10 cellular contexts compared by ENCODE assay signal in the genomic region with DNA sequence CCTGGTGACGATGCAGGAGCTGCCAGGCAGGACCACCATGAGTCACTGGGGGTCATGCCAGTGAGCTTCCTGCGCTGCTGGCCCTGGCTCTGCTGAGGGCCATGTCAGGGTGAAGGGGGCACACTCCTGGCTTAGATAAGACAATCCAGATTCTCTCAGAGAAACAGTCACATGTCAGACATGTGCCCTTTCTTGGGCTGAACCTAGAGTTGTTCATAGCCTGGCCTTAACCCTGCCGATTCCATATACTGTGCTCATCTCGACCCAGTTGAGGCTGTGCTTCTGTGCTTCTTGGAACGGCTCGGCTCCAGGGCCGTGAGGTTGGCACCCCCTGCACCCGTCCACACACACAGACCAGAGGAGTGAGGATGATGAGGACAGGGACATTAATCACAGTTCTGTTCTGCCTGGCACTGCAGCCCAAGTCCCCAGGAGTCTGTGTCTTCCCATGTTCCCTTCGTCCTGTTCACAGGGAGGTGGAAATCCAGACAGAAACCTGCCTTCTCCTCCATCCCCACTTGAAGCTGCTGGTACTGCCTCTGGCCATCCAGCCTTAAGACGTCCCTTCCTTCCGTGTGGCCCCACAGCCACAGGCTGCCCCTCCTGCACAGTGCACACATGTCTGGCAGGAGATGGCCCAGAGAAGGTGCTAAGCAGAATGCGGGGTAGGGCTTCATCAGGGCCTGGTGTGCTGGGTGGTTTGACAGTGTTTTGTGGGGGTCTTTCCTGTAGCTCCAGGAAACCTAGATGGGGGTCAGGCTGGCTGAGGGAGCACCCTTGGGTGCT. TPM values are rescaled to one million over a fixed set of nuclear protein-coding genes. Genes with fewer than 3 reads are reported as not detected.
DNase-seq lines count a peak whose midpoint lies in the region; FAIRE-seq and TF ChIP-seq lines count a peak whose summit lies in the region.
"Had no signal": no experiment of that assay in that cellular context is flagged by ENCODE, and none has a peak within 500 bp of the region (broad histone marks: within the 10 kb centered on the region; RNA-seq: fewer than 3 reads in every experiment).

No MANE protein-coding gene starts in this region.

- H3K4me1 ChIP-seq in SJCRH30 (peaks cover 70% of the 10 kb centered on the region), keratinocyte (ENCODE audit: control insufficient read depth, extremely low read depth, insufficient read depth, low read length) (peaks cover 71% of the 10 kb centered on the region), spleen (peaks cover 19 to 71% (median 45%) of the 10 kb centered on the region in 6 donors)

- H3K9me3 ChIP-seq in SJCRH30 (replicated peaks) (no peaks in the 10 kb centered on the region), keratinocyte (ENCODE audit: control insufficient read depth, low read depth, low read length) (no peaks in the 10 kb centered on the region), spleen (no peaks in the 10 kb centered on the region), WERI-Rb-1 (ENCODE audit: severe bottlenecking) (no peaks in the 10 kb centered on the region)

- H3K36me3 ChIP-seq in SJCRH30 (no peaks in the 10 kb centered on the region), keratinocyte (ENCODE audit: control insufficient read depth in 2 of 2, extremely low read depth in 1 of 2, insufficient read depth in 2 of 2, low read length in 2 of 2) (peaks cover 0 to 9% of the 10 kb centered on the region in 2 experiments), spleen (no peaks in the 10 kb centered on the region), WERI-Rb-1 (no peaks in the 10 kb centered on the region)

- peaks cover 7% of the 10 kb centered on the region for H3K9me1 ChIP-seq in keratinocyte (ENCODE audit: control insufficient read depth, extremely low read depth, insufficient read depth, low read length)

- peak; percentile 70 for FAIRE-seq in keratinocyte (lab: Jason Lieb, UNC)

- H3K27me3 ChIP-seq in SJCRH30 = no peaks in the 10 kb centered on the region
- H3K27me3 ChIP-seq in keratinocyte (ENCODE audit: control insufficient read depth, extremely low read depth, insufficient read depth, low read length) = no peaks in the 10 kb centered on the region
- H3K27me3 ChIP-seq in spleen (replicated peaks in 1 of 7) = peaks cover 0 to 16% (median 0%) of the 10 kb centered on the region in 7 donors
- no peaks in the 10 kb centered on the region for H3K27me3 ChIP-seq in WERI-Rb-1 (ENCODE audit: insufficient read depth, low read depth, severe bottlenecking)

- 71 to 90% (median 79%) methylated on average over 6 to 12 of the region's 12 CpGs for WGBS in spleen, 5 donors
- WGBS in lower leg skin, 2 donors = 35 to 48% methylated on average over 12 of the region's 12 CpGs

- no peak overlapping the region for H2AFZ ChIP-seq in keratinocyte (ENCODE audit: control insufficient read depth, low read length)

- H3K79me2 ChIP-seq in keratinocyte (ENCODE audit: control insufficient read depth, insufficient read depth, low read length) = peaks cover 30% of the 10 kb centered on the region

- TF ChIP-seq CTCF in C4-2B (conservative IDR thresholded peaks at IDR 0.05) = no peak
- no peak for TF ChIP-seq CTCF in keratinocyte (optimal IDR thresholded peaks at IDR 0.05 in 1 of 3, IDR thresholded peaks at IDR 0.05 in 1 of 3, conservative IDR thresholded peaks at IDR 0.05 in 1 of 3; ENCODE audit: extremely low read depth in 1 of 3, insufficient read depth in 2 of 3, low read length in 3 of 3)
- no peak for TF ChIP-seq CTCF in spleen (IDR thresholded peaks at IDR 0.05 in 8 of 11, conservative IDR thresholded peaks at IDR 0.05 in 3 of 11)
- no peak for TF ChIP-seq CTCF in WERI-Rb-1 (IDR thresholded peaks at IDR 0.05; ENCODE audit: low read depth, low read length)
- no peak for TF ChIP-seq CTCF in lower leg skin (IDR thresholded peaks at IDR 0.05)

- DNase-seq in SJCRH30 = no peak
- no peak for DNase-seq in keratinocyte (ENCODE audit: low read depth, low spot score)
- no peak for DNase-seq in spleen
- no peak for DNase-seq in GM19238 (ENCODE audit: insufficient read length, low spot score)
- DNase-seq in WERI-Rb-1 = no peak
- no peak for DNase-seq in lower leg skin (ENCODE audit: low spot score in 2 of 2)
- DNase-seq in SHP77 (lab: John Stamatoyannopoulos, UW) = no peak
- DNase-seq: activated CD4-positive, alpha-beta T cell treated with anti-CD3 and anti-CD28 coated beads, Interleukin-2, amount 50 U/mL, for 4 hours; activated naive CD4-positive, alpha-beta T cell treated with Interleukin-2 at 50 U/mL for 16 hours had no signal

- H3K4me3 ChIP-seq in SJCRH30 = no peak overlapping the region
- H3K4me3 ChIP-seq in keratinocyte (ENCODE audit: control insufficient read depth in 2 of 3, extremely low read depth in 1 of 3, insufficient read depth in 2 of 3, low read depth in 1 of 3, low read length in 3 of 3) = no peak overlapping the region
- no peak overlapping the region for H3K4me3 ChIP-seq in spleen
- H3K4me3 ChIP-seq in WERI-Rb-1 (ENCODE audit: low read depth, low read length) = no peak overlapping the region
- no peak overlapping the region for H3K4me3 ChIP-seq in lower leg skin (ENCODE audit: low read depth, poor library complexity, severe bottlenecking)

- intact Hi-C loops in spleen (cut with DNase I; ENCODE audit: low total_unique reads) = no loop called here
- intact Hi-C loops in lower leg skin (cut with DNase I; ENCODE audit: low total_unique reads) = no loop called here

- TF ChIP-seq POLR2A in spleen (IDR thresholded peaks at IDR 0.05) = no peak
- TF ChIP-seq POLR2A in lower leg skin (IDR thresholded peaks at IDR 0.05) = no peak

- H3K9ac ChIP-seq in keratinocyte (ENCODE audit: control insufficient read depth, extremely low read depth, insufficient read depth, low read length) = no peak overlapping the region

- H3K27ac ChIP-seq in C4-2B (peak overlapping the region; percentile 68), SJCRH30 (peak overlapping the region; percentile 92; the same call in 1 of the 2 replicates), keratinocyte (ENCODE audit: control insufficient read depth, insufficient read depth, low read length) (no peak overlapping the region), spleen (peak overlapping the region in 6 of 8 donors; percentile 58 to 76 (median 68)), WERI-Rb-1 (no peak overlapping the region)

- dilution Hi-C loops in keratinocyte (cut with MboI; ENCODE audit: extremely low pct_ligation_motif_present, low sequenced_read_pairs) = no loop called here

- peaks cover 4% of the 10 kb centered on the region for H4K20me1 ChIP-seq in keratinocyte (ENCODE audit: control insufficient read depth, extremely low read depth, insufficient read depth, low read length)

- H3K4me2 ChIP-seq in keratinocyte (ENCODE audit: control insufficient read depth, extremely low read depth, insufficient read depth, low read depth, low read length) = no peak overlapping the region

RNA-seq across cellular contexts. Expression of a gene that starts 50.0 kb away (rescaled TPM):
- 0.08 TPM in 1 of 2 replicates, not detected in the other for total RNA-seq in SJCRH30 (2014; rRNA removed; shearing (Covaris generic))
- polyA plus RNA-seq in keratinocyte (0.07 to 0.26 TPM (median 0.13 TPM) in 3 replicates), spleen (10 to 100 TPM; 63.7 to 86.9 (median 68.0) TPM)
- 0.35 TPM for polyA plus RNA-seq in keratinocyte (2011; ENCODE audit: low read depth)
- polyA plus RNA-seq in keratinocyte (2011; cell fraction: cytosol; rRNA removed) = 0.08 and 0.09 TPM in 2 replicates
- 0.08 and 0.19 TPM in 2 replicates for polyA plus RNA-seq in keratinocyte (2011; cell fraction: nucleus; rRNA removed)
- 0.10 and 0.50 TPM in 2 replicates for polyA plus RNA-seq in keratinocyte (2012; ENCODE audit: low replicate concordance)
- 0.20 TPM in 1 of 3 replicates, not detected in the others for polyA minus RNA-seq in keratinocyte
- not detected for polyA minus RNA-seq in keratinocyte (2011; cell fraction: cytosol; rRNA and poly(A)+ RNA removed)
- polyA minus RNA-seq in keratinocyte (2011; cell fraction: nucleus; rRNA and poly(A)+ RNA removed) = not detected in 2 replicates
- total RNA-seq in spleen (10 to 100 TPM; 35.5 to 69.4 (median 50.0) TPM), lower leg skin (1 to 10 TPM; 4.9 to 8.3 (median 7.0) TPM)

RNA-seq across cellular contexts. Expression of a gene that starts 57.4 kb away (rescaled TPM):
- total RNA-seq in SJCRH30 (2014; rRNA removed; shearing (Covaris generic)) = 20.2 and 22.4 TPM in 2 replicates
- 3.1 to 21.4 TPM (median 5.2 TPM) in 3 replicates for polyA plus RNA-seq in keratinocyte
- polyA plus RNA-seq in keratinocyte (2011; ENCODE audit: low read depth) = 13.1 TPM
- 8.8 and 19.1 TPM in 2 replicates for polyA plus RNA-seq in keratinocyte (2011; cell fraction: cytosol; rRNA removed)
- 16.8 and 22.7 TPM in 2 replicates for polyA plus RNA-seq in keratinocyte (2011; cell fraction: nucleus; rRNA removed)
- polyA plus RNA-seq in keratinocyte (2012; ENCODE audit: low replicate concordance) = 11.9 and 50.9 TPM in 2 replicates
- 8.7 to 101 TPM (median 9.2 TPM) in 3 replicates for polyA minus RNA-seq in keratinocyte
- 22.1 TPM for polyA minus RNA-seq in keratinocyte (2011; cell fraction: cytosol; rRNA and poly(A)+ RNA removed)
- polyA minus RNA-seq in keratinocyte (2011; cell fraction: nucleus; rRNA and poly(A)+ RNA removed) = 9.8 and 16.2 TPM in 2 replicates
- total RNA-seq in spleen = 10 to 100 TPM; 12.3 to 41.4 (median 26.7) TPM
- 1 to 10 TPM; 1.1 to 7.7 (median 1.5) TPM for polyA plus RNA-seq in spleen
- total RNA-seq in lower leg skin = 100 to 1,000 TPM; 119 to 177 (median 136) TPM

Comparison
In these comparisons a context has a peak if more than half of its experiments do, and no peak if none do; other contexts are left out.
1. H3K27ac ChIP-seq: peak in C4-2B (single experiment), SJCRH30 (single experiment) and spleen (6 of 8); none in keratinocyte (single experiment) and WERI-Rb-1 (single experiment).